ENCODE assay signal across 9 cellular contexts in the genomic region with DNA sequence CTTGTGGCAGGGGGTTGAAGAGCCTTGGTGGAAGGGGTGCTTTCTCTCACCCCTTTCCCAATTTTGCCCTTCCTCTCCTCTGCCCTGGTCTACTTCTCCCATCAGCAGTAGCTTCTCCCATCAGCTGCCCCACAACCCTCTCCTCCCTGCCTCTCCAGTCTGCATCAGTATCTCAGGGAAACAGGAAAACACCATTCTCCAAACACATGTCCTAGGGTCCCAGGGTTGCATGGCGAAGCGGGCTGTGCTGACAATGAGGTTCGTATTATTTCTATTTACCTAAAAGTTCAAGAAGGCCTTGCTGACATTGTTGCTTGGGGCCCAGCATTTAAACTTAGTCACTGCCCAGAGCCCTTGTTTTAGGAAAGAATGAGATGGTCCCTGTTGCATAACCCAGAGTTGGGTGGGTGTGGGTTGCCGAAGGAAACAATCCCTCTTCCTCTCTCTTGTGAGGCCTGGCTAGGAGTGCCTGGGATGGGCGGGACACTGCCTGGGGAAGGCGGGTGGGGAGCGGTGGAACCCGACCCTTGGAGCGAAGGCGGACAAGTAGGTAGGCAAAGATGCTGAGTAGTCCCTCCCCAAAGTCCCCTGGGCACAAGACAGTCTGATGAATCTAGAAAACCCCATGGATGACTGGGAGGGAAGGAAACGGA. TPM values are rescaled to one million over a fixed set of nuclear protein-coding genes. Genes with fewer than 3 reads are reported as not detected.
DNase-seq lines count a peak whose midpoint lies in the region; ATAC-seq and TF ChIP-seq lines count a peak whose summit lies in the region.
"Had no signal": no experiment of that assay in that cellular context is flagged by ENCODE, and none has a peak within 500 bp of the region (broad histone marks: within the 10 kb centered on the region; RNA-seq: fewer than 3 reads in every experiment).

No MANE protein-coding gene starts in this region.

- H3K9me3 ChIP-seq in psoas muscle = no peaks in the 10 kb centered on the region

- no peaks in the 10 kb centered on the region for H3K27me3 ChIP-seq in psoas muscle (ENCODE audit: insufficient read depth in 3 of 3, low read length in 2 of 3)

- WGBS in psoas muscle, 3 donors = 54 to 58% (median 54%) methylated on average over 11 of the region's 11 CpGs

- peak overlapping the region; percentile 62 for H3K27ac ChIP-seq in psoas muscle

- peaks cover 5% of the 10 kb centered on the region for H3K4me1 ChIP-seq in psoas muscle

- H3K36me3 ChIP-seq in psoas muscle (ENCODE audit: insufficient read depth in 1 of 2, low read depth in 1 of 2) = no peaks in the 10 kb centered on the region

- TF ChIP-seq CTCF in psoas muscle (IDR thresholded peaks at IDR 0.05) = no peak

- DNase-seq in ELR (ENCODE audit: low read depth) (peak; percentile 52), T1000 (lab: John Stamatoyannopoulos, UW) (peak; percentile 70), Right ventricle myocardium superior (peak; percentile 87), psoas muscle (peak; percentile 85 to 93), NCI-H1092 (lab: John Stamatoyannopoulos, UW) (no peak), kidney tubule cell (ENCODE audit: low spot score) (no peak), RKO (ENCODE audit: low spot score) (no peak)

- peak overlapping the region; percentile 72 for H3K4me3 ChIP-seq in psoas muscle

- intact Hi-C loops in Right ventricle myocardium superior (cut with DNase I) (no loop called here), psoas muscle (cut with DNase I) (loop anchor here in 1 of 2 donors (5.0 kb wide), 1 partner anchor 96 kb away; no protein-coding TSS in a partner anchor)

- ATAC-seq in Right ventricle myocardium superior (ENCODE audit: poor library complexity) = peak; percentile 50
- ATAC-seq in psoas muscle = peak; percentile 11 to 54 (median 44)
- ATAC-seq in GM19023 (IDR thresholded peaks at IDR 0.05; ENCODE audit: unreplicated experiment) = no peak

RNA-seq across cellular contexts. Expression of gene IGFBP6, which starts 1.3 kb away (rescaled TPM):
- total RNA-seq in Right ventricle myocardium superior = 50.2 TPM
- total RNA-seq in psoas muscle = 10 to 100 TPM in 3 of 4 donors, 1 to 10 TPM in 1; 6.4 to 21.3 (median 18.1) TPM
- polyA plus RNA-seq in psoas muscle = 10 to 100 TPM; 23.9 to 27.0 (median 25.5) TPM

RNA-seq across cellular contexts. Expression of gene SOAT2, which starts 7.1 kb away (rescaled TPM):
- total RNA-seq in Right ventricle myocardium superior (not detected), psoas muscle (not detected)
- under 1 TPM; 0.05 to 0.07 (median 0.07) TPM for polyA plus RNA-seq in psoas muscle
- total RNA-seq: NCI-H460 had no signal

RNA-seq across cellular contexts. Expression of gene SPRYD3, which starts 17.0 kb away (rescaled TPM):
- total RNA-seq in Right ventricle myocardium superior (37.8 TPM), psoas muscle (10 to 100 TPM; 19.7 to 22.6 (median 21.7) TPM)
- 10 to 100 TPM; 16.5 to 49.1 (median 34.2) TPM for polyA plus RNA-seq in psoas muscle

RNA-seq across cellular contexts. Expression of gene TNS2, which starts 46.4 kb away (rescaled TPM):
- total RNA-seq in Right ventricle myocardium superior (107 TPM), psoas muscle (100 to 1,000 TPM in 1 of 4 donors, 10 to 100 TPM in 3; 39.4 to 132 (median 70.7) TPM)
- 10 to 100 TPM; 37.7 to 48.9 (median 47.1) TPM for polyA plus RNA-seq in psoas muscle

Comparison
In these comparisons a context has a peak if more than half of its experiments do, and no peak if none do; other contexts are left out.
1. DNase-seq: peak in ELR (single experiment), T1000 (single experiment), Right ventricle myocardium superior (single experiment) and psoas muscle (2 of 2); none in NCI-H1092 (single experiment), kidney tubule cell (single experiment) and RKO (single experiment).